31 cellular contexts compared by ENCODE assay signal in the genomic region with DNA sequence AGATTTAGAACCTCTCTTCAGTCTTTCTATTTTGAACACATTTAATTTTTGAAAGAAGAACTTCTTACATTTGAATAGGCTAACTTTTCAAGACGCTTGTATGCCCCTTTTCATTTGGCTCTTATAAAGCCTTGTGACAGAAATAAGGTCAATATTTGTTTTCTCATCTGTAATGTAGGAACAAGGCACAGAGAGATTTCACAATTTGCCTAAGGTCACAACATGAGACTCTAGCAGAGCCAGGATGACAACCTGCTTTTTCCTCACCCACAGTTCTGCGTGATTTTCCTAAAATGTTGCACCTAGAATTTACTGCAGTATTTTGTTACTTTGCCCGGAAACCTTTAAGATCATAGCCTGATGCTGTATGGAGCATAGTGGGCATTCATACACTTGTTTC.
"Had no signal": no experiment of that assay in that cellular context is flagged by ENCODE, and none has a peak within 500 bp of the region (broad histone marks: within the 10 kb centered on the region; RNA-seq: fewer than 3 reads in every experiment).

No MANE protein-coding gene starts in this region.

- H3K36me3 Mint-ChIP-seq: activated CD8-positive, alpha-beta memory T cell treated with anti-CD3 and anti-CD28 coated beads, Interleukin-2, amount 10 ng/mL, durations not matched to agents 7 days and 5 days; activated naive CD4-positive, alpha-beta T cell treated with anti-CD3 and anti-CD28 coated beads, Interleukin-2, amount 50 U/mL, for 24 hours; brain; T-cell had no signal

- H3K9me3 Mint-ChIP-seq: activated naive CD4-positive, alpha-beta T cell treated with anti-CD3 and anti-CD28 coated beads, Interleukin-2, amount 50 U/mL, for 24 hours; activated T-cell treated with anti-CD3 and anti-CD28 coated beads, Interleukin-2, amount 50 U/mL, for 24 hours; activated T-helper 1 cell treated with anti-CD3 and anti-CD28 coated beads, Interleukin-12 subunit alpha, Interleukin-12 subunit beta, Interleukin-2, Interleukin-4 antibody, amounts not matched to agents 30 ng/mL and 10 ng/mL and 1 ng/mL, durations not matched to agents 14 hours and 24 hours and 36 hours; central memory CD8-positive, alpha-beta T cell; T-cell had no signal

- H3K27ac ChIP-seq: ascending aorta, SK-N-MC had no signal

- H3K27me3 ChIP-seq: ascending aorta had no signal

- H3K36me3 ChIP-seq: ascending aorta had no signal

- H3K4me3 ChIP-seq: ascending aorta, K562, SK-N-MC had no signal

- ATAC-seq: activated CD8-positive, alpha-beta memory T cell treated with anti-CD3 and anti-CD28 coated beads, Interleukin-2, amount 10 ng/mL, durations not matched to agents 7 days and 5 days; K562; Panc1; Right ventricle myocardium inferior; T-cell had no signal

- H3K4me1 Mint-ChIP-seq: activated CD8-positive, alpha-beta memory T cell treated with anti-CD3 and anti-CD28 coated beads, Interleukin-2, amount 10 ng/mL, durations not matched to agents 7 days and 5 days; activated naive CD4-positive, alpha-beta T cell treated with anti-CD3 and anti-CD28 coated beads, Interleukin-2, amount 50 U/mL, for 24 hours; central memory CD8-positive, alpha-beta T cell; T-cell had no signal

- H3K4me3 Mint-ChIP-seq: activated CD8-positive, alpha-beta memory T cell treated with anti-CD3 and anti-CD28 coated beads, Interleukin-2, amount 10 ng/mL, durations not matched to agents 7 days and 5 days; activated naive CD4-positive, alpha-beta T cell treated with anti-CD3 and anti-CD28 coated beads, Interleukin-2, amount 50 U/mL, for 24 hours; activated T-cell treated with anti-CD3 and anti-CD28 coated beads, Interleukin-2, amount 50 U/mL, for 24 hours; activated T-helper 1 cell treated with anti-CD3 and anti-CD28 coated beads, Interleukin-12 subunit alpha, Interleukin-12 subunit beta, Interleukin-2, Interleukin-4 antibody, amounts not matched to agents 30 ng/mL and 10 ng/mL and 1 ng/mL, durations not matched to agents 14 hours and 24 hours and 36 hours; brain; central memory CD8-positive, alpha-beta T cell; T-cell had no signal

- FAIRE-seq: K562 had no signal

- H3K27ac Mint-ChIP-seq: activated CD8-positive, alpha-beta memory T cell treated with anti-CD3 and anti-CD28 coated beads, Interleukin-2, amount 10 ng/mL, durations not matched to agents 7 days and 5 days; activated naive CD4-positive, alpha-beta T cell treated with anti-CD3 and anti-CD28 coated beads, Interleukin-2, amount 50 U/mL, for 24 hours; activated T-cell treated with anti-CD3 and anti-CD28 coated beads, Interleukin-2, amount 50 U/mL, for 24 hours; activated T-helper 1 cell treated with anti-CD3 and anti-CD28 coated beads, Interleukin-12 subunit alpha, Interleukin-12 subunit beta, Interleukin-2, Interleukin-4 antibody, amounts not matched to agents 30 ng/mL and 10 ng/mL and 1 ng/mL, durations not matched to agents 14 hours and 24 hours and 36 hours; brain; T-cell had no signal

- DNase-seq: activated CD4-positive, alpha-beta T cell treated with anti-CD3 and anti-CD28 coated beads for 48 hours; activated CD4-positive, alpha-beta T cell treated with anti-CD3 and anti-CD28 coated beads, Interleukin-2, amount 50 U/mL, for 48 hours; activated CD4-positive, CD25-positive, alpha-beta regulatory T cell treated with anti-CD3 and anti-CD28 coated beads, Interleukin-2, amount 50 U/mL, for 72 hours; activated CD8-positive, alpha-beta memory T cell treated with anti-CD3 and anti-CD28 coated beads, Interleukin-2, amount 10 ng/mL, durations not matched to agents 7 days and 5 days; activated effector memory CD4-positive, alpha-beta T cell treated with Interleukin-2 at 50 U/mL for 16 hours; activated naive CD4-positive, alpha-beta T cell; activated T-cell treated with anti-CD3 and anti-CD28 coated beads, Interleukin-2, amount 50 U/mL, for 24 hours; amniotic stem cell; Karpas-422; NCI-H1092; NCI-H1417; NCI-H1930; NCI-H2171; NCI-H2227 treated with DMSO at 0.1 percent for 48 hours; NCI-H446 treated with DMSO at 0.1 percent for 48 hours; NCI-H526 treated with DMSO at 0.1 percent for 48 hours; NCI-H82; NK-92 treated with Interleukin-12 subunit alpha and Interleukin-12 subunit beta, amount 100 ng/mL, for 24 hours; OCI-M1; RPMI8226; T-cell; T-helper 2 cell had no signal

- H3K9me3 ChIP-seq: ascending aorta had no signal

- H3K27me3 Mint-ChIP-seq: brain had no signal
